In genomic region chr13:80361883-80362327, GRCh38 we compare ENCODE assay signal across 8 cellular contexts. TPM values are rescaled to one million over a fixed set of nuclear protein-coding genes. Genes with fewer than 3 reads are reported as not detected.
DNase-seq lines count a peak whose midpoint lies in the region; ATAC-seq and TF ChIP-seq lines count a peak whose summit lies in the region.

No MANE protein-coding gene starts in this region.

- H3K4me1 Mint-ChIP-seq in endodermal cell, result peaks cover 44% of the 10 kb centered on the region

- peaks cover 4% of the 10 kb centered on the region for H3K9me3 ChIP-seq in endodermal cell (ENCODE audit: control insufficient read depth, low read length)

- DNase-seq in LHCN-M2 (ENCODE audit: low read depth) (peak; percentile 54), endodermal cell (peak; percentile 80), retina (peak; percentile 48), GM19240 (ENCODE audit: insufficient read length, low spot score) (no peak), occipital lobe (lab: John Stamatoyannopoulos, UW) (no peak)
- DNase-seq in activated CD4-positive, alpha-beta T cell treated with anti-CD3 and anti-CD28 coated beads for 4 hours, result no peak

- H3K27ac Mint-ChIP-seq in endodermal cell, result peak overlapping the region; percentile 91

- no peaks in the 10 kb centered on the region for H3K27me3 Mint-ChIP-seq in endodermal cell (ENCODE audit: insufficient read depth)

- H3K9ac ChIP-seq in endodermal cell (ENCODE audit: extremely low read depth, low read length, poor library complexity, severe bottlenecking), result no peak overlapping the region

- H3K36me3 ChIP-seq in endodermal cell (ENCODE audit: control insufficient read depth, insufficient read depth, low read length), result no peaks in the 10 kb centered on the region

- peaks cover 25% of the 10 kb centered on the region for H3K4me1 ChIP-seq in endodermal cell (ENCODE audit: control insufficient read depth, insufficient read depth, low read length)

- WGBS in endodermal cell (ENCODE audit: insufficient coverage in 1 of 2, insufficient read length in 1 of 2), 2 experiments, result 8% methylated on average over 2 of the region's 2 CpGs; no CpG with 5 or more reads in 1 of the 2 experiments

- TF ChIP-seq CTCF in GM12872 (IDR thresholded peaks at IDR 0.05; ENCODE audit: insufficient read depth, low read depth, low read length), result peak; percentile 46; the same call in 1 of the 3 replicates
- TF ChIP-seq CTCF in endodermal cell (conservative IDR thresholded peaks at IDR 0.05), result no peak

- peak; percentile 70 for ATAC-seq in GM21526 (IDR thresholded peaks at IDR 0.05; ENCODE audit: low FRiP score, unreplicated experiment)

- no peaks in the 10 kb centered on the region for H3K27me3 ChIP-seq in endodermal cell (ENCODE audit: control insufficient read depth, insufficient read depth, low read length, poor library complexity, severe bottlenecking)

- no peak overlapping the region for H3K4me3 ChIP-seq in endodermal cell (ENCODE audit: low read length)

- peak overlapping the region; percentile 25 for H3K4me3 Mint-ChIP-seq in endodermal cell

- H3K27ac ChIP-seq in endodermal cell (ENCODE audit: low read depth, low read length), result peak overlapping the region; percentile 69

- H3K9me3 Mint-ChIP-seq in endodermal cell, result peaks cover 1% of the 10 kb centered on the region

- H3K36me3 Mint-ChIP-seq in endodermal cell (ENCODE audit: low read depth), result no peaks in the 10 kb centered on the region

RNA-seq across cellular contexts. Expression of gene SPRY2, which starts 21.0 kb away (rescaled TPM):
- total RNA-seq in LHCN-M2 (2014; rRNA removed), result 34.6 and 43.9 TPM in 2 replicates
- 11.1 TPM for polyA plus RNA-seq in LHCN-M2 (2012)
- 10 to 100 TPM; 87.7 to 96.9 TPM for total RNA-seq in endodermal cell
- polyA plus RNA-seq in endodermal cell (2013, experiment 1 of 2), result 92.3 TPM
- 111 TPM for polyA plus RNA-seq in endodermal cell (2013, experiment 2 of 2)
- total RNA-seq in occipital lobe, result 43.8 TPM

Comparison
In these comparisons a context has a peak if more than half of its experiments do, and no peak if none do; other contexts are left out.
1. DNase-seq: peak in LHCN-M2 (single experiment), endodermal cell (single experiment) and retina (single experiment); none in GM19240 (single experiment), activated CD4-positive, alpha-beta T cell treated with anti-CD3 and anti-CD28 coated beads for 4 hours (0 of 2) and occipital lobe (single experiment).